ENCODE assay signal across 13 cellular contexts in the genomic region with DNA sequence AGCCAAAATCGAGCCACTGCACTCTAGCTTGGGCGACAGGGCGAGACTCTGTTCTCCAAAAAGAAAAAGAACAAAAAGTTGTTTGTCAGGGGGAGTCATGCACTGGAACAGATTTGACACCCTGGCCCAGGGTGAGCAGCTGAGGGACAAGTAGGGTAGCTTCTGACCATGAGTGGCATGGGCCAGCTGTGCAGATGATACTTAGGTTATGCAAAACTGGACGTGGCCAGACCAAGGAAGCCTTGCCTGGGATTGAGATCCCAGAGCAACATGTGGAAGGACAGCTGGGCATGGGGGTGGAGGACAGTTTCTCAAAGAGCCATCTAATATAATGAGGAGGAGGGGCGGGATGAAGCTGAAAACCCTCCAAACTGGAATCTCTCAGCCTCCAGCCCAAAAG. TPM values are rescaled to one million over a fixed set of nuclear protein-coding genes. Genes with fewer than 3 reads are reported as not detected.
DNase-seq lines count a peak whose midpoint lies in the region; ATAC-seq and TF ChIP-seq lines count a peak whose summit lies in the region.
"Had no signal": no experiment of that assay in that cellular context is flagged by ENCODE, and none has a peak within 500 bp of the region (broad histone marks: within the 10 kb centered on the region; RNA-seq: fewer than 3 reads in every experiment).

No MANE protein-coding gene starts in this region.

- DNase-seq in activated CD8-positive, alpha-beta T cell treated with anti-CD3 and anti-CD28 coated beads, Interleukin-2, amount 10 ng/mL, durations not matched to agents 7 days and 5 days: no peak
- no peak for DNase-seq in activated CD8-positive, alpha-beta T cell treated with anti-CD3 and anti-CD28 coated beads for 36 hours
- DNase-seq in DND-41 (no peak), endodermal cell (no peak), skeletal muscle cell (ENCODE audit: low read depth) (peak; percentile 56), foreskin melanocyte (no peak)
- DNase-seq in activated naive CD4-positive, alpha-beta T cell treated with Interleukin-2 at 50 U/mL for 16 hours: no peak
- DNase-seq: GF-D8, GOT3, NCI-H748 treated with DMSO at 0.1 percent for 48 hours had no signal

- WGBS in endodermal cell (ENCODE audit: insufficient coverage in 1 of 2, insufficient read length in 1 of 2), 2 experiments: 91 to 93% methylated on average over 5 of the region's 5 CpGs

- peaks cover 34% of the 10 kb centered on the region for H3K4me1 Mint-ChIP-seq in activated CD8-positive, alpha-beta T cell treated with anti-CD3 and anti-CD28 coated beads, Interleukin-2, amount 10 ng/mL, durations not matched to agents 7 days and 5 days (ENCODE audit: low read depth)
- peaks cover 53% of the 10 kb centered on the region for H3K4me1 Mint-ChIP-seq in activated CD8-positive, alpha-beta T cell treated with anti-CD3 and anti-CD28 coated beads for 36 hours (ENCODE audit: low read depth)
- peaks cover 11% of the 10 kb centered on the region for H3K4me1 Mint-ChIP-seq in endodermal cell

- peaks cover 7% of the 10 kb centered on the region; the same call in 1 of the 2 replicates for H3K4me1 ChIP-seq in DND-41 (ENCODE audit: insufficient read depth, low read length)
- H3K4me1 ChIP-seq in endodermal cell (ENCODE audit: control insufficient read depth, insufficient read depth, low read length): peaks cover 4% of the 10 kb centered on the region
- H3K4me1 ChIP-seq: A549 had no signal

- intact Hi-C loops in activated CD8-positive, alpha-beta T cell treated with anti-CD3 and anti-CD28 coated beads for 36 hours (cut with micrococcal nuclease): no loop called here

- H3K36me3 ChIP-seq in DND-41 (ENCODE audit: insufficient read depth, low read length) (peaks cover 43% of the 10 kb centered on the region), endodermal cell (ENCODE audit: control insufficient read depth, insufficient read depth, low read length) (no peaks in the 10 kb centered on the region)

- peaks cover 14% of the 10 kb centered on the region; the same call in 1 of the 2 replicates for H4K20me1 ChIP-seq in DND-41 (ENCODE audit: insufficient read depth, low read length)

- H3K4me3 ChIP-seq in DND-41 (ENCODE audit: low read depth in 1 of 2, low read length in 2 of 2) (no peak overlapping the region), endodermal cell (ENCODE audit: low read length) (no peak overlapping the region), skeletal muscle cell (ENCODE audit: low read depth, low read length) (no peak overlapping the region)
- H3K4me3 ChIP-seq: A549, K562 had no signal

- ATAC-seq in activated CD8-positive, alpha-beta T cell treated with anti-CD3 and anti-CD28 coated beads, Interleukin-2, amount 10 ng/mL, durations not matched to agents 7 days and 5 days: no peak
- no peak for ATAC-seq in activated CD8-positive, alpha-beta T cell treated with anti-CD3 and anti-CD28 coated beads for 36 hours
- ATAC-seq in DND-41 (ENCODE audit: insufficient read depth, low read depth) (no peak), GM21447 (IDR thresholded peaks at IDR 0.05; ENCODE audit: unreplicated experiment) (no peak)
- ATAC-seq: A549 had no signal

- H3K36me3 Mint-ChIP-seq in activated CD8-positive, alpha-beta T cell treated with anti-CD3 and anti-CD28 coated beads, Interleukin-2, amount 10 ng/mL, durations not matched to agents 7 days and 5 days (ENCODE audit: low read depth): peaks cover 51% of the 10 kb centered on the region
- H3K36me3 Mint-ChIP-seq in activated CD8-positive, alpha-beta T cell treated with anti-CD3 and anti-CD28 coated beads for 36 hours (ENCODE audit: low read depth): peaks cover 33% of the 10 kb centered on the region
- peaks cover 42% of the 10 kb centered on the region for H3K36me3 Mint-ChIP-seq in endodermal cell (ENCODE audit: low read depth)

- no peak overlapping the region for H3K4me2 ChIP-seq in DND-41 (ENCODE audit: insufficient read depth, low read length)
- H3K4me2 ChIP-seq: A549 had no signal

- no peak overlapping the region for H3K9ac ChIP-seq in DND-41 (ENCODE audit: low read depth, low read length)
- no peak overlapping the region for H3K9ac ChIP-seq in endodermal cell (ENCODE audit: extremely low read depth, low read length, poor library complexity, severe bottlenecking)

- H3K27ac ChIP-seq in DND-41 (ENCODE audit: low read length): peak overlapping the region; percentile 13; the same call in 1 of the 2 replicates
- H3K27ac ChIP-seq in endodermal cell (ENCODE audit: low read depth, low read length): no peak overlapping the region
- H3K27ac ChIP-seq: A549 had no signal

- H3K9me3 ChIP-seq in DND-41 (ENCODE audit: insufficient read depth, low read length, severe bottlenecking) (no peaks in the 10 kb centered on the region), endodermal cell (ENCODE audit: control insufficient read depth, low read length) (peaks cover 12% of the 10 kb centered on the region)
- H3K9me3 ChIP-seq: A549 had no signal

- peaks cover 15% of the 10 kb centered on the region for H3K79me2 ChIP-seq in DND-41 (ENCODE audit: insufficient read depth, low read length)

- H3K27me3 Mint-ChIP-seq in activated CD8-positive, alpha-beta T cell treated with anti-CD3 and anti-CD28 coated beads, Interleukin-2, amount 10 ng/mL, durations not matched to agents 7 days and 5 days (ENCODE audit: low read depth): no peaks in the 10 kb centered on the region
- no peaks in the 10 kb centered on the region for H3K27me3 Mint-ChIP-seq in activated CD8-positive, alpha-beta T cell treated with anti-CD3 and anti-CD28 coated beads for 36 hours
- H3K27me3 Mint-ChIP-seq in endodermal cell (ENCODE audit: insufficient read depth): no peaks in the 10 kb centered on the region

- POLR2A ChIA-PET in activated CD8-positive, alpha-beta T cell treated with anti-CD3 and anti-CD28 coated beads, Interleukin-2, amount 10 ng/mL, durations not matched to agents 7 days and 5 days (lab: Charles Lee): interaction anchor here (1.3 kb wide), 1 partner anchor 12 kb away, joined by 4 read pairs; no protein-coding TSS in a partner anchor
- POLR2A ChIA-PET in activated CD8-positive, alpha-beta T cell treated with anti-CD3 and anti-CD28 coated beads for 36 hours (lab: Charles Lee): interaction anchor here (0.7 to 1.4 kb wide), 5 partner anchors 11 to 237 kb away, joined by 3 to 4 read pairs (median 4); no protein-coding TSS in a partner anchor

- peak overlapping the region; percentile 34 for H3K27ac Mint-ChIP-seq in activated CD8-positive, alpha-beta T cell treated with anti-CD3 and anti-CD28 coated beads, Interleukin-2, amount 10 ng/mL, durations not matched to agents 7 days and 5 days
- H3K27ac Mint-ChIP-seq in activated CD8-positive, alpha-beta T cell treated with anti-CD3 and anti-CD28 coated beads for 36 hours: no peak overlapping the region
- H3K27ac Mint-ChIP-seq in endodermal cell: peak overlapping the region; percentile 55

- no peaks in the 10 kb centered on the region for H3K9me3 Mint-ChIP-seq in activated CD8-positive, alpha-beta T cell treated with anti-CD3 and anti-CD28 coated beads, Interleukin-2, amount 10 ng/mL, durations not matched to agents 7 days and 5 days (ENCODE audit: insufficient read depth)
- peaks cover 5% of the 10 kb centered on the region for H3K9me3 Mint-ChIP-seq in activated CD8-positive, alpha-beta T cell treated with anti-CD3 and anti-CD28 coated beads for 36 hours
- peaks cover 8% of the 10 kb centered on the region for H3K9me3 Mint-ChIP-seq in endodermal cell

- no peak overlapping the region for H3K4me3 Mint-ChIP-seq in activated CD8-positive, alpha-beta T cell treated with anti-CD3 and anti-CD28 coated beads, Interleukin-2, amount 10 ng/mL, durations not matched to agents 7 days and 5 days
- no peak overlapping the region for H3K4me3 Mint-ChIP-seq in activated CD8-positive, alpha-beta T cell treated with anti-CD3 and anti-CD28 coated beads for 36 hours
- no peak overlapping the region for H3K4me3 Mint-ChIP-seq in endodermal cell

- CTCF ChIA-PET in activated CD8-positive, alpha-beta T cell treated with anti-CD3 and anti-CD28 coated beads, Interleukin-2, amount 10 ng/mL, durations not matched to agents 7 days and 5 days (lab: Charles Lee): interaction anchor here (1.3 to 1.6 kb wide), 2 partner anchors 10 to 18 kb away, joined by 5 read pairs; no protein-coding TSS in a partner anchor
- CTCF ChIA-PET in activated CD8-positive, alpha-beta T cell treated with anti-CD3 and anti-CD28 coated beads for 36 hours (lab: Charles Lee): interaction anchor here (1.1 to 3.1 kb wide), 5 partner anchors 10 to 170 kb away, joined by 3 to 14 read pairs (median 4); a partner anchor contains a TSS

- H2AFZ ChIP-seq in DND-41 (ENCODE audit: low read depth, low read length): no peak overlapping the region

- H3K27me3 ChIP-seq in DND-41 (ENCODE audit: insufficient read depth, low read length, poor library complexity): no peaks in the 10 kb centered on the region
- no peaks in the 10 kb centered on the region for H3K27me3 ChIP-seq in endodermal cell (ENCODE audit: control insufficient read depth, insufficient read depth, low read length, poor library complexity, severe bottlenecking)

- TF ChIP-seq CTCF in activated CD8-positive, alpha-beta T cell treated with anti-CD3 and anti-CD28 coated beads for 36 hours (IDR thresholded peaks at IDR 0.05): no peak
- TF ChIP-seq CTCF in DND-41 (IDR thresholded peaks at IDR 0.05; ENCODE audit: borderline replicate concordance, extremely low read depth, low read length, poor library complexity, severe bottlenecking) (no peak), endodermal cell (conservative IDR thresholded peaks at IDR 0.05) (no peak)

RNA-seq across cellular contexts. Expression of a gene that starts 19.6 kb away (rescaled TPM):
- 10 to 100 TPM; 50.7 to 62.6 TPM for total RNA-seq in activated CD8-positive, alpha-beta T cell treated with anti-CD3 and anti-CD28 coated beads, Interleukin-2, amount 10 ng/mL, durations not matched to agents 7 days and 5 days
- 10 to 100 TPM; 38.6 to 46.6 TPM for total RNA-seq in activated CD8-positive, alpha-beta T cell treated with anti-CD3 and anti-CD28 coated beads for 36 hours
- 10 to 100 TPM; 59.4 to 80.5 TPM for total RNA-seq in endodermal cell
- 69.1 TPM for polyA plus RNA-seq in endodermal cell (2013, experiment 1 of 2)
- polyA plus RNA-seq in endodermal cell (2013, experiment 2 of 2): 55.1 TPM

RNA-seq across cellular contexts. Expression of a gene that starts 36.6 kb away (rescaled TPM):
- total RNA-seq in activated CD8-positive, alpha-beta T cell treated with anti-CD3 and anti-CD28 coated beads, Interleukin-2, amount 10 ng/mL, durations not matched to agents 7 days and 5 days: 10 to 100 TPM; 20.8 to 23.5 TPM
- 10 to 100 TPM; 19.7 to 23.0 TPM for total RNA-seq in activated CD8-positive, alpha-beta T cell treated with anti-CD3 and anti-CD28 coated beads for 36 hours
- total RNA-seq in endodermal cell: 10 to 100 TPM; 15.4 to 16.8 TPM
- 23.3 TPM for polyA plus RNA-seq in endodermal cell (2013, experiment 1 of 2)
- 20.1 TPM for polyA plus RNA-seq in endodermal cell (2013, experiment 2 of 2)

RNA-seq across cellular contexts. Expression of a gene that starts 49.5 kb away (rescaled TPM):
- total RNA-seq in activated CD8-positive, alpha-beta T cell treated with anti-CD3 and anti-CD28 coated beads, Interleukin-2, amount 10 ng/mL, durations not matched to agents 7 days and 5 days: 10 to 100 TPM; 49.5 to 52.0 TPM
- 10 to 100 TPM; 61.6 to 63.5 TPM for total RNA-seq in activated CD8-positive, alpha-beta T cell treated with anti-CD3 and anti-CD28 coated beads for 36 hours
- 10 to 100 TPM; 39.9 to 41.3 TPM for total RNA-seq in endodermal cell
- 54.5 TPM for polyA plus RNA-seq in endodermal cell (2013, experiment 1 of 2)
- polyA plus RNA-seq in endodermal cell (2013, experiment 2 of 2): 42.8 TPM
